In genomic region chr17:59353936-59354755, GRCh38 we compare ENCODE assay signal across 1 cellular context.
TF ChIP-seq lines count a peak whose summit lies in the region.

No MANE protein-coding gene starts in this region.

TF ChIP-seq in SK-N-SH, 30 proteins besides CTCF, POLR2A, EP300 and RAD21 (continued from another document):
- no peak for TF ChIP-seq FOSL2 (IDR thresholded peaks at IDR 0.05; ENCODE audit: borderline replicate concordance, low read depth)
- TF ChIP-seq FOXM1 (IDR thresholded peaks at IDR 0.05; ENCODE audit: low read depth) = no peak
- no peak for TF ChIP-seq GATA2 (CRISPR knock-in tag; IDR thresholded peaks at IDR 0.05)
- TF ChIP-seq TAF1 (IDR thresholded peaks at IDR 0.05; ENCODE audit: borderline replicate concordance, low read depth, low read length) = no peak
- TF ChIP-seq SIN3A (IDR thresholded peaks at IDR 0.05; ENCODE audit: borderline replicate concordance, low read depth, low read length) = no peak
